ENCODE assay signal across 8 cellular contexts in genomic region chr13:20525601-20526544, GRCh38. TPM values are rescaled to one million over a fixed set of nuclear protein-coding genes. Genes with fewer than 3 reads are reported as not detected.
DNase-seq lines count a peak whose midpoint lies in the region; ATAC-seq and TF ChIP-seq lines count a peak whose summit lies in the region.

A gene with protein sequence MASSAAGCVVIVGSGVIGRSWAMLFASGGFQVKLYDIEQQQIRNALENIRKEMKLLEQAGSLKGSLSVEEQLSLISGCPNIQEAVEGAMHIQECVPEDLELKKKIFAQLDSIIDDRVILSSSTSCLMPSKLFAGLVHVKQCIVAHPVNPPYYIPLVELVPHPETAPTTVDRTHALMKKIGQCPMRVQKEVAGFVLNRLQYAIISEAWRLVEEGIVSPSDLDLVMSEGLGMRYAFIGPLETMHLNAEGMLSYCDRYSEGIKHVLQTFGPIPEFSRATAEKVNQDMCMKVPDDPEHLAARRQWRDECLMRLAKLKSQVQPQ (minus strand): TSS chr13:20525857. CDS start chr13:20525794, 63 bp downstream.

- H3K79me2 ChIP-seq in osteoblast (ENCODE audit: insufficient read depth, low read length) = peaks cover 8% of the 10 kb centered on the region

- peaks cover 10% of the 10 kb centered on the region for H3K4me1 ChIP-seq in osteoblast (ENCODE audit: insufficient read depth, low read length)

- H3K4me3 Mint-ChIP-seq in activated naive CD4-positive, alpha-beta T cell treated with anti-CD3 and anti-CD28 coated beads, Interleukin-2, amount 50 U/mL, for 24 hours = peak within 1 kb of the TSS; percentile 89

- H3K4me2 ChIP-seq in osteoblast (ENCODE audit: insufficient read depth, low read length) = peak within 1 kb of the TSS; percentile 91

- no peaks in the 10 kb centered on the region for H3K27me3 Mint-ChIP-seq in activated naive CD4-positive, alpha-beta T cell treated with anti-CD3 and anti-CD28 coated beads, Interleukin-2, amount 50 U/mL, for 24 hours

- H3K4me1 Mint-ChIP-seq in activated naive CD4-positive, alpha-beta T cell treated with anti-CD3 and anti-CD28 coated beads, Interleukin-2, amount 50 U/mL, for 24 hours = peaks cover 33% of the 10 kb centered on the region

- H3K9me3 Mint-ChIP-seq in activated naive CD4-positive, alpha-beta T cell treated with anti-CD3 and anti-CD28 coated beads, Interleukin-2, amount 50 U/mL, for 24 hours = no peaks in the 10 kb centered on the region

- no peaks in the 10 kb centered on the region for H3K36me3 Mint-ChIP-seq in activated naive CD4-positive, alpha-beta T cell treated with anti-CD3 and anti-CD28 coated beads, Interleukin-2, amount 50 U/mL, for 24 hours

- TF ChIP-seq CTCF in LNCaP clone FGC (IDR thresholded peaks at IDR 0.05; ENCODE audit: control insufficient read depth, extremely low read depth, insufficient read depth) (no peak), osteoblast (IDR thresholded peaks at IDR 0.05; ENCODE audit: extremely low read depth, low read depth, low read length) (no peak)

- DNase-seq in ELF-1 (ENCODE audit: low read depth, low spot score) = peak; percentile 37
- no peak for DNase-seq in LNCaP clone FGC (ENCODE audit: low read depth)
- peak; percentile 64 for DNase-seq in glomerular visceral epithelial cell (ENCODE audit: extremely low spot score)
- peak; percentile 97 for DNase-seq in osteoblast (ENCODE audit: insufficient read length, low spot score, missing footprints)

- H3K27ac ChIP-seq in osteoblast (ENCODE audit: low read depth, low read length) = peak within 1 kb of the TSS; percentile 61
- peak within 1 kb of the TSS; percentile 92 for H3K27ac ChIP-seq in temporal lobe (ENCODE audit: low read depth, low read length)

- no peaks in the 10 kb centered on the region for H3K36me3 ChIP-seq in osteoblast (ENCODE audit: insufficient read depth, low read length)

- peak within 1 kb of the TSS; percentile 100 for H2AFZ ChIP-seq in osteoblast (ENCODE audit: low read length)

- no peaks in the 10 kb centered on the region for H3K9me3 ChIP-seq in osteoblast (ENCODE audit: low read depth, low read length)

- H3K4me3 ChIP-seq in LNCaP clone FGC (ENCODE audit: low read depth, low read length) (peak within 1 kb of the TSS; percentile 71), osteoblast (ENCODE audit: insufficient read depth, low read length) (peak within 1 kb of the TSS; percentile 92)

- no peaks in the 10 kb centered on the region for H4K20me1 ChIP-seq in osteoblast (ENCODE audit: insufficient read depth, low read length)

- H3K27me3 ChIP-seq in osteoblast (ENCODE audit: insufficient read depth, low read length) = no peaks in the 10 kb centered on the region

- H3K27ac Mint-ChIP-seq in activated naive CD4-positive, alpha-beta T cell treated with anti-CD3 and anti-CD28 coated beads, Interleukin-2, amount 50 U/mL, for 24 hours = peak within 1 kb of the TSS; percentile 82

- ATAC-seq in GM21825 (IDR thresholded peaks at IDR 0.05; ENCODE audit: unreplicated experiment) = peak; percentile 81
- ATAC-seq in SK-N-SH treated with all-trans-retinoic acid at 6 μM for 48 hours = peak; percentile 96

TF ChIP-seq in SK-N-SH treated with all-trans-retinoic acid at 6 μM for 48 hours, 23 proteins besides CTCF, POLR2A, EP300 and RAD21:
- TF ChIP-seq ZNF565 (CRISPR knock-in tag; conservative IDR thresholded peaks at IDR 0.05; ENCODE audit: low read depth) (no peak), ZC3H10 (CRISPR knock-in tag; IDR thresholded peaks at IDR 0.05) (no peak), TSHZ2 (CRISPR knock-in tag; IDR thresholded peaks at IDR 0.05) (no peak), GLIS3 (CRISPR knock-in tag; IDR thresholded peaks at IDR 0.05) (no peak), ESRRG (CRISPR knock-in tag; IDR thresholded peaks at IDR 0.05) (no peak), PPARA (CRISPR knock-in tag; IDR thresholded peaks at IDR 0.05; ENCODE audit: borderline replicate concordance) (no peak), ZFP30 (CRISPR knock-in tag; IDR thresholded peaks at IDR 0.05) (no peak)
- TF ChIP-seq, protein P1, sequence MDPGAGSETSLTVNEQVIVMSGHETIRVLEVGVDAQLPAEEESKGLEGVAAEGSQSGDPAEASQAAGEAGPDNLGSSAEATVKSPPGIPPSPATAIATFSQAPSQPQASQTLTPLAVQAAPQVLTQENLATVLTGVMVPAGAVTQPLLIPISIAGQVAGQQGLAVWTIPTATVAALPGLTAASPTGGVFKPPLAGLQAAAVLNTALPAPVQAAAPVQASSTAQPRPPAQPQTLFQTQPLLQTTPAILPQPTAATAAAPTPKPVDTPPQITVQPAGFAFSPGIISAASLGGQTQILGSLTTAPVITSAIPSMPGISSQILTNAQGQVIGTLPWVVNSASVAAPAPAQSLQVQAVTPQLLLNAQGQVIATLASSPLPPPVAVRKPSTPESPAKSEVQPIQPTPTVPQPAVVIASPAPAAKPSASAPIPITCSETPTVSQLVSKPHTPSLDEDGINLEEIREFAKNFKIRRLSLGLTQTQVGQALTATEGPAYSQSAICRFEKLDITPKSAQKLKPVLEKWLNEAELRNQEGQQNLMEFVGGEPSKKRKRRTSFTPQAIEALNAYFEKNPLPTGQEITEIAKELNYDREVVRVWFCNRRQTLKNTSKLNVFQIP (CRISPR knock-in tag; IDR thresholded peaks at IDR 0.05; ENCODE audit: borderline replicate concordance, low read depth) = no peak

RNA-seq across cellular contexts. Expression of the gene that starts here (rescaled TPM):
- total RNA-seq in osteoblast = 12.7 and 13.0 TPM in 2 replicates
- total RNA-seq in temporal lobe = 13.3 TPM
